Comparison of ENCODE assay signal across 20 cellular contexts in the genomic region with DNA sequence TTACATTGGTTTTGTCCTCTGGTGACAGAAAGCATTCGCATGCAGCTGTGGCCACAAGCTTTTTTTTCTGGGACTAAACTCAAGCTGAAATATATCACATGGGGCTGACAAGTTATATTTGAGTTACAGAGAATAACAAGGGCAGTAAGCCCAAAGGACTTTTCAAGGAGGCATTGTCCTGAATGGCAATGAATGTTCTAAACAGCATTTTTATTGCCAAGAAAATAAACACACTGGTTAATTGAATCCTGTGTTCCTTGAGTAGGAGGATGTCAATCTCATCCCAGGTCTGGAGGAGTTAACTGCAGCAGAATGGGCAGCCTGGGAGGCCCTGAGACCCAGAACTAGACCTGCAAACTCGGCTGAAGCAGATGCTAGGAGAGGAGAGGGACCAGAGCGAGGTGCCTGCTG.
A peak's percentile ranks its signal among the peaks of the same experiment; 100 is the strongest.
DNase-seq lines count a peak whose midpoint lies in the region; ATAC-seq and TF ChIP-seq lines count a peak whose summit lies in the region.
"Had no signal": no experiment of that assay in that cellular context is flagged by ENCODE, and none has a peak within 500 bp of the region (broad histone marks: within the 10 kb centered on the region; RNA-seq: fewer than 3 reads in every experiment).

No MANE protein-coding gene starts in this region.

- CTCF ChIA-PET in HEK293 (lab: Yijun Ruan, JAX): interaction anchor here (0.6 kb wide), 1 partner anchor 334 kb away, joined by 3 read pairs; no protein-coding TSS in a partner anchor
- CTCF ChIA-PET in activated CD8-positive, alpha-beta memory T cell treated with anti-CD3 and anti-CD28 coated beads, Interleukin-2, amount 10 ng/mL, durations not matched to agents 7 days and 5 days (lab: Charles Lee): no interaction called here

- peak; percentile 41 for ATAC-seq in sciatic nerve
- no peak for ATAC-seq in activated CD8-positive, alpha-beta memory T cell treated with anti-CD3 and anti-CD28 coated beads, Interleukin-2, amount 10 ng/mL, durations not matched to agents 7 days and 5 days
- ATAC-seq: activated T-cell treated with anti-CD3 and anti-CD28 coated beads, Interleukin-2, amount 50 U/mL, for 72 hours; lower lobe of right lung; natural killer cell had no signal

- no peaks in the 10 kb centered on the region for H3K4me1 Mint-ChIP-seq in activated CD8-positive, alpha-beta memory T cell treated with anti-CD3 and anti-CD28 coated beads, Interleukin-2, amount 10 ng/mL, durations not matched to agents 7 days and 5 days
- peaks cover 57% of the 10 kb centered on the region for H3K4me1 Mint-ChIP-seq in chondrocyte (ENCODE audit: low read depth)
- H3K4me1 Mint-ChIP-seq: natural killer cell had no signal

- no peak overlapping the region for H3K4me3 Mint-ChIP-seq in activated CD8-positive, alpha-beta memory T cell treated with anti-CD3 and anti-CD28 coated beads, Interleukin-2, amount 10 ng/mL, durations not matched to agents 7 days and 5 days
- H3K4me3 Mint-ChIP-seq in chondrocyte (ENCODE audit: unreplicated experiment): no peak overlapping the region
- H3K4me3 Mint-ChIP-seq: activated naive CD8-positive, alpha-beta T cell treated with anti-CD3 and anti-CD28 coated beads, Interleukin-2, amount 10 ng/mL, durations not matched to agents 7 days and 5 days; activated T-cell treated with anti-CD3 and anti-CD28 coated beads, Interleukin-2, amount 50 U/mL, for 72 hours; natural killer cell had no signal

- DNase-seq in SJSA1 (ENCODE audit: low read depth in 1 of 2, low spot score in 2 of 2): peak; percentile 81 to 83
- DNase-seq in cardiac muscle cell (ENCODE audit: low read depth in 1 of 2, low spot score in 1 of 2): peak in 1 of 2 donors; percentile 31
- no peak for DNase-seq in sciatic nerve (ENCODE audit: low spot score)
- no peak for DNase-seq in activated CD8-positive, alpha-beta memory T cell treated with anti-CD3 and anti-CD28 coated beads, Interleukin-2, amount 10 ng/mL, durations not matched to agents 7 days and 5 days
- DNase-seq in cerebellar nuclear complex (lab: John Stamatoyannopoulos, UW): no peak
- no peak for DNase-seq in chondrocyte (ENCODE audit: low spot score)
- no peak for DNase-seq in GM20000 (ENCODE audit: low spot score)
- DNase-seq: activated CD4-positive, alpha-beta T cell treated with anti-CD3 and anti-CD28 coated beads, Interleukin-2, amount 50 U/mL, for 48 hours; activated naive CD8-positive, alpha-beta T cell treated with anti-CD3 and anti-CD28 coated beads, Interleukin-2, amount 10 ng/mL, durations not matched to agents 7 days and 5 days; activated T-cell treated with anti-CD3 and anti-CD28 coated beads, Interleukin-2, amount 50 U/mL, for 72 hours; Calu3; effector CD8-positive, alpha-beta T cell; GOT3; lower lobe of right lung; natural killer cell; NCI-H2029 treated with DMSO at 0.1 percent for 48 hours; NCI-H526 treated with DMSO at 0.1 percent for 48 hours; retina had no signal

- H3K9me3 ChIP-seq in HEK293 (ENCODE audit: control insufficient read depth, insufficient read depth, low read depth, low read length): no peaks in the 10 kb centered on the region
- no peaks in the 10 kb centered on the region for H3K9me3 ChIP-seq in SJSA1 (replicated peaks)
- no peaks in the 10 kb centered on the region for H3K9me3 ChIP-seq in cardiac muscle cell (ENCODE audit: low read depth)
- H3K9me3 ChIP-seq: breast epithelium, lower lobe of right lung had no signal

- no peaks in the 10 kb centered on the region for H3K9me3 Mint-ChIP-seq in activated CD8-positive, alpha-beta memory T cell treated with anti-CD3 and anti-CD28 coated beads, Interleukin-2, amount 10 ng/mL, durations not matched to agents 7 days and 5 days (ENCODE audit: low read depth)
- H3K9me3 Mint-ChIP-seq in chondrocyte (ENCODE audit: low read depth): no peaks in the 10 kb centered on the region
- H3K9me3 Mint-ChIP-seq: activated naive CD8-positive, alpha-beta T cell treated with anti-CD3 and anti-CD28 coated beads, Interleukin-2, amount 10 ng/mL, durations not matched to agents 7 days and 5 days; activated T-cell treated with anti-CD3 and anti-CD28 coated beads, Interleukin-2, amount 50 U/mL, for 72 hours; natural killer cell had no signal

- H3K27ac ChIP-seq in HEK293 (ENCODE audit: extremely low read depth, low read depth, low read length): no peak overlapping the region
- no peak overlapping the region for H3K27ac ChIP-seq in SJSA1
- peak overlapping the region; percentile 29 for H3K27ac ChIP-seq in cardiac muscle cell
- H3K27ac ChIP-seq: breast epithelium, lower lobe of right lung had no signal

- TF ChIP-seq CTCF in HEK293 (tag by site-specific recombination; IDR thresholded peaks at IDR 0.05) (no peak), cardiac muscle cell (IDR thresholded peaks at IDR 0.05; ENCODE audit: low read depth, low read length) (no peak), chondrocyte (IDR thresholded peaks at IDR 0.05) (no peak), GM20000 (IDR thresholded peaks at IDR 0.05; ENCODE audit: extremely low read depth, missing control alignments) (no peak)

- peaks cover 11% of the 10 kb centered on the region for H3K4me1 ChIP-seq in HEK293 (ENCODE audit: control insufficient read depth, insufficient read depth, low read length)
- H3K4me1 ChIP-seq in SJSA1 (replicated peaks): peaks cover 65% of the 10 kb centered on the region
- peaks cover 8% of the 10 kb centered on the region for H3K4me1 ChIP-seq in cardiac muscle cell (ENCODE audit: low read depth)
- H3K4me1 ChIP-seq: breast epithelium had no signal

- POLR2A ChIA-PET in HEK293 (lab: Yijun Ruan, JAX): no interaction called here

- H3K36me3 Mint-ChIP-seq in activated CD8-positive, alpha-beta memory T cell treated with anti-CD3 and anti-CD28 coated beads, Interleukin-2, amount 10 ng/mL, durations not matched to agents 7 days and 5 days: no peaks in the 10 kb centered on the region
- no peaks in the 10 kb centered on the region for H3K36me3 Mint-ChIP-seq in chondrocyte (ENCODE audit: low read depth)
- H3K36me3 Mint-ChIP-seq: activated naive CD8-positive, alpha-beta T cell treated with anti-CD3 and anti-CD28 coated beads, Interleukin-2, amount 10 ng/mL, durations not matched to agents 7 days and 5 days; natural killer cell had no signal

- H3K27me3 ChIP-seq in SJSA1 (replicated peaks) (no peaks in the 10 kb centered on the region), cardiac muscle cell (no peaks in the 10 kb centered on the region)
- H3K27me3 ChIP-seq: breast epithelium had no signal

- H3K36me3 ChIP-seq in HEK293 (ENCODE audit: control insufficient read depth in 2 of 2, insufficient read depth in 1 of 2, low read length in 2 of 2) (no peaks in the 10 kb centered on the region), SJSA1 (no peaks in the 10 kb centered on the region), cardiac muscle cell (no peaks in the 10 kb centered on the region)
- H3K36me3 ChIP-seq: breast epithelium, lower lobe of right lung had no signal

- intact Hi-C loops in sciatic nerve (cut with DNase I): no loop called here

- H3K27me3 Mint-ChIP-seq in activated CD8-positive, alpha-beta memory T cell treated with anti-CD3 and anti-CD28 coated beads, Interleukin-2, amount 10 ng/mL, durations not matched to agents 7 days and 5 days: peaks cover 44% of the 10 kb centered on the region
- no peaks in the 10 kb centered on the region for H3K27me3 Mint-ChIP-seq in chondrocyte (ENCODE audit: low read depth)

- H3K27ac Mint-ChIP-seq in activated CD8-positive, alpha-beta memory T cell treated with anti-CD3 and anti-CD28 coated beads, Interleukin-2, amount 10 ng/mL, durations not matched to agents 7 days and 5 days: no peak overlapping the region
- no peak overlapping the region for H3K27ac Mint-ChIP-seq in chondrocyte (ENCODE audit: unreplicated experiment)
- H3K27ac Mint-ChIP-seq: activated naive CD8-positive, alpha-beta T cell treated with anti-CD3 and anti-CD28 coated beads, Interleukin-2, amount 10 ng/mL, durations not matched to agents 7 days and 5 days; activated T-cell treated with anti-CD3 and anti-CD28 coated beads, Interleukin-2, amount 50 U/mL, for 72 hours; natural killer cell had no signal

- H3K4me3 ChIP-seq in HEK293 (ENCODE audit: low read depth, low read length): no peak overlapping the region
- no peak overlapping the region for H3K4me3 ChIP-seq in SJSA1
- no peak overlapping the region for H3K4me3 ChIP-seq in cardiac muscle cell
- H3K4me3 ChIP-seq: breast epithelium, lower lobe of right lung had no signal

TF ChIP-seq in HEK293, 187 proteins besides CTCF, POLR2A, EP300 and RAD21 (continues in another document):
- TF ChIP-seq SP7 (tag by site-specific recombination; IDR thresholded peaks at IDR 0.05): peak; percentile 25; the same call in 1 of the 2 replicates
- peak; percentile 84 for TF ChIP-seq FEZF1 (tag by site-specific recombination; IDR thresholded peaks at IDR 0.05)
- TF ChIP-seq, protein P1, sequence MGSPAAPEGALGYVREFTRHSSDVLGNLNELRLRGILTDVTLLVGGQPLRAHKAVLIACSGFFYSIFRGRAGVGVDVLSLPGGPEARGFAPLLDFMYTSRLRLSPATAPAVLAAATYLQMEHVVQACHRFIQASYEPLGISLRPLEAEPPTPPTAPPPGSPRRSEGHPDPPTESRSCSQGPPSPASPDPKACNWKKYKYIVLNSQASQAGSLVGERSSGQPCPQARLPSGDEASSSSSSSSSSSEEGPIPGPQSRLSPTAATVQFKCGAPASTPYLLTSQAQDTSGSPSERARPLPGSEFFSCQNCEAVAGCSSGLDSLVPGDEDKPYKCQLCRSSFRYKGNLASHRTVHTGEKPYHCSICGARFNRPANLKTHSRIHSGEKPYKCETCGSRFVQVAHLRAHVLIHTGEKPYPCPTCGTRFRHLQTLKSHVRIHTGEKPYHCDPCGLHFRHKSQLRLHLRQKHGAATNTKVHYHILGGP (tag by site-specific recombination; IDR thresholded peaks at IDR 0.05): 0 out of 2 replicates have a peak, but pooled peaks have one; percentile 39
- no peak for TF ChIP-seq ZNF473 (tag by site-specific recombination; IDR thresholded peaks at IDR 0.05)
- TF ChIP-seq OSR2 (tag by site-specific recombination; IDR thresholded peaks at IDR 0.05): peak; percentile 83
- TF ChIP-seq, protein P2, sequence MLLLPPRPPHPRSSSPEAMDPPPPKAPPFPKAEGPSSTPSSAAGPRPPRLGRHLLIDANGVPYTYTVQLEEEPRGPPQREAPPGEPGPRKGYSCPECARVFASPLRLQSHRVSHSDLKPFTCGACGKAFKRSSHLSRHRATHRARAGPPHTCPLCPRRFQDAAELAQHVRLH (tag by site-specific recombination; IDR thresholded peaks at IDR 0.05): 0 out of 2 replicates have a peak, but pooled peaks have one; percentile 13
- no peak for TF ChIP-seq ZNF561 (tag by site-specific recombination; IDR thresholded peaks at IDR 0.05; ENCODE audit: borderline replicate concordance)
- TF ChIP-seq EGR2 (tag by site-specific recombination; IDR thresholded peaks at IDR 0.05; ENCODE audit: low read depth): peak; percentile 63
- 0 out of 2 replicates have a peak, but pooled peaks have one; percentile 38 for TF ChIP-seq WT1 (tag by site-specific recombination; IDR thresholded peaks at IDR 0.05)
- TF ChIP-seq ZNF623 (tag by site-specific recombination; IDR thresholded peaks at IDR 0.05): no peak
- 0 out of 2 replicates have a peak, but pooled peaks have one; percentile 23 for TF ChIP-seq ZBTB8A (tag by site-specific recombination; IDR thresholded peaks at IDR 0.05)

Comparison
In these comparisons a context has a peak if more than half of its experiments do, and no peak if none do; other contexts are left out.
1. DNase-seq: peak in SJSA1 (2 of 2); none in sciatic nerve (single experiment), activated CD8-positive, alpha-beta memory T cell treated with anti-CD3 and anti-CD28 coated beads, Interleukin-2, amount 10 ng/mL, durations not matched to agents 7 days and 5 days (single experiment), cerebellar nuclear complex (0 of 2), chondrocyte (single experiment) and GM20000 (single experiment).